In the genomic region with DNA sequence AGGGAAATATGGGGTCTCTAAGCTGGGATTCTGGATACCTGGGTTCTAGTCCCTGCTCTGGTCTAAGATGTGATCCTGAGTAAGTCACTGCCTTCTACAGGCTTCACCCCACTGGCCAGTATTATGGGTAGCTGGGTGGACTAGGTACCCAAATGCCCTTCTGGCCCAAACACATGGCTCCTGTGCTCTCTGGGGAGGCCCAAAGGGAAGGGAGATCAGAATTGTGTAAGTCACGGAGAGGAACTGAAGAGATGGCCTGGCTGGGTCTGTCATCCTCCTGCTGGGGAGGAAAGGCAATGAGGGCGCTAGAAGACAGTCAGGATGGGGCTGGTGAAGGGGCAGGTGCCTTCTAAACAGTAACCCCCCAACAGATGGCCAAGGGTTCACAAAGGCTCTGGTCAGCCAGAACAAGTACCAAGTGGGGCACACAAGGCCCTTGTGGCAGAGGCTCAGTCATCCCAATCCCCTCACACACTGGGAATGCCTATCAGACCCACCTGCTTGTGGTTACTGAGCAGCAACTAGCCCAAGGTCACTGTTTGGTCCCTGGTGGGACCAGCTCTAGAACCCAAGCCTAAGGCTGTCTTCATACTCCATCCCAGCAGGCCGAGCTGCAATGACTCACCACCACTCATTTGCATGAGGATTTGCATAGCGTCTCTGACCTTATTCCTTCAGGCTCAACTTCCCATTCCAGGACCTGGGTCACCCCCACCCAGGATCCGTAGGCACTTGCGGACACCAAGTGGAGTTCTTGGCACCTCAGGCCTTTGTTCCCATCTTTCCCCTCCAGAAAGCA, we compare ENCODE assay signal across 8 cellular contexts. TPM values are rescaled to one million over a fixed set of nuclear protein-coding genes. Genes with fewer than 3 reads are reported as not detected.
DNase-seq lines count a peak whose midpoint lies in the region; FAIRE-seq and TF ChIP-seq lines count a peak whose summit lies in the region.

No MANE protein-coding gene starts in this region.

- no peak overlapping the region for H3K4me3 Mint-ChIP-seq in activated CD4-positive, alpha-beta T cell treated with anti-CD3 and anti-CD28 coated beads, Interleukin-2, amount 10 ng/mL, durations not matched to agents 7 days and 5 days
- H3K4me3 Mint-ChIP-seq in immature natural killer cell: peak overlapping the region; percentile 73 to 86 (median 74)

- peak overlapping the region; percentile 92 for H3K27ac ChIP-seq in temporal lobe (ENCODE audit: low read depth, low read length)

- CTCF ChIA-PET in activated CD4-positive, alpha-beta T cell treated with anti-CD3 and anti-CD28 coated beads, Interleukin-2, amount 10 ng/mL, durations not matched to agents 7 days and 5 days (lab: Charles Lee): interaction anchor here (0.9 to 6.6 kb wide), 6 partner anchors 10 to 100 kb away, joined by 3 to 46 read pairs (median 4); partner anchors contain the start of genes MEF2D and NAXE

- no peaks in the 10 kb centered on the region for H3K27me3 Mint-ChIP-seq in activated CD4-positive, alpha-beta T cell treated with anti-CD3 and anti-CD28 coated beads, Interleukin-2, amount 10 ng/mL, durations not matched to agents 7 days and 5 days
- H3K27me3 Mint-ChIP-seq in immature natural killer cell (ENCODE audit: low read depth in 3 of 3): peaks cover 17 to 28% (median 23%) of the 10 kb centered on the region in 3 donors

- peaks cover 87% of the 10 kb centered on the region for H3K4me1 Mint-ChIP-seq in activated CD4-positive, alpha-beta T cell treated with anti-CD3 and anti-CD28 coated beads, Interleukin-2, amount 10 ng/mL, durations not matched to agents 7 days and 5 days
- H3K4me1 Mint-ChIP-seq in immature natural killer cell: peaks cover 99 to 100% of the 10 kb centered on the region in 2 donors

- no peaks in the 10 kb centered on the region for H3K9me3 Mint-ChIP-seq in activated CD4-positive, alpha-beta T cell treated with anti-CD3 and anti-CD28 coated beads, Interleukin-2, amount 10 ng/mL, durations not matched to agents 7 days and 5 days
- no peaks in the 10 kb centered on the region for H3K9me3 Mint-ChIP-seq in immature natural killer cell

- POLR2A ChIA-PET in activated CD4-positive, alpha-beta T cell treated with anti-CD3 and anti-CD28 coated beads, Interleukin-2, amount 10 ng/mL, durations not matched to agents 7 days and 5 days (lab: Charles Lee): interaction anchor here (0.5 to 0.7 kb wide), 3 partner anchors 9 to 186 kb away, joined by 3 to 4 read pairs (median 3); partner anchors contain the start of genes MEF2D and NES

- FAIRE-seq in H54 (lab: Jason Lieb, UNC): no peak

- H3K36me3 Mint-ChIP-seq in activated CD4-positive, alpha-beta T cell treated with anti-CD3 and anti-CD28 coated beads, Interleukin-2, amount 10 ng/mL, durations not matched to agents 7 days and 5 days (ENCODE audit: low read depth): peaks cover 36% of the 10 kb centered on the region
- peaks cover 0 to 4% (median 0%) of the 10 kb centered on the region in 3 donors for H3K36me3 Mint-ChIP-seq in immature natural killer cell

- peak overlapping the region; percentile 71 for H3K27ac Mint-ChIP-seq in activated CD4-positive, alpha-beta T cell treated with anti-CD3 and anti-CD28 coated beads, Interleukin-2, amount 10 ng/mL, durations not matched to agents 7 days and 5 days
- H3K27ac Mint-ChIP-seq in immature natural killer cell: peak overlapping the region; percentile 92 to 97 (median 93)

- no peak for TF ChIP-seq POLR2A in H54 (IDR thresholded peaks at IDR 0.05; ENCODE audit: low read depth, low read length)

- no peak for DNase-seq in activated CD4-positive, alpha-beta T cell treated with anti-CD3 and anti-CD28 coated beads, Interleukin-2, amount 10 ng/mL, durations not matched to agents 7 days and 5 days
- no peak for DNase-seq in activated CD4-positive, alpha-beta T cell treated with anti-CD3 and anti-CD28 coated beads, Interleukin-2, amount 50 U/mL, for 1 hour
- DNase-seq in SKM-1 treated with dmso at 0.1 percent for 144 hours (lab: John Stamatoyannopoulos, UW; ENCODE audit: unreplicated experiment) (peak; percentile 74), immature natural killer cell (no peak), 8988T (no peak), H54 (ENCODE audit: insufficient read length, low spot score) (no peak)
- DNase-seq in stimulated activated CD4-positive, alpha-beta T cell treated with anti-CD3 and anti-CD28 coated beads, Interleukin-2, amount 100 ng/mL, for 24 hours: no peak

RNA-seq across cellular contexts. Expression of gene MEF2D, which starts 9.2 kb away (rescaled TPM):
- 10 to 100 TPM; 34.0 to 39.4 TPM for total RNA-seq in activated CD4-positive, alpha-beta T cell treated with anti-CD3 and anti-CD28 coated beads, Interleukin-2, amount 10 ng/mL, durations not matched to agents 7 days and 5 days
- 10 to 100 TPM in 1 of 3 donors, 1 to 10 TPM in 2; 5.0 to 22.8 (median 6.0) TPM for polyA plus RNA-seq in immature natural killer cell
- 6.9 TPM for total RNA-seq in temporal lobe
